Comparison of ENCODE assay signal across 1 cellular context in genomic region chr3:16801223-16801622, GRCh38.
A peak's percentile ranks its signal among the peaks of the same experiment; 100 is the strongest.
TF ChIP-seq lines count a peak whose summit lies in the region.

No MANE protein-coding gene starts in this region.

TF ChIP-seq in GM12878, 131 proteins besides CTCF, POLR2A, EP300 and RAD21 (continued from another document):
- no peak for TF ChIP-seq E2F4 (IDR thresholded peaks at IDR 0.05; ENCODE audit: low read depth, low read length)
- peak; percentile 57; the same call in 1 of the 2 replicates for TF ChIP-seq NFIC (IDR thresholded peaks at IDR 0.05; ENCODE audit: low read depth, low read length)
- peak; percentile 78 for TF ChIP-seq IKZF1 (conservative IDR thresholded peaks at IDR 0.05)
- no peak for TF ChIP-seq ATF3 (IDR thresholded peaks at IDR 0.05; ENCODE audit: borderline replicate concordance, extremely low read depth, low read depth, low read length)
- TF ChIP-seq CBX5 (IDR thresholded peaks at IDR 0.05; ENCODE audit: low read depth): no peak
- no peak for TF ChIP-seq HDAC6 (IDR thresholded peaks at IDR 0.05; ENCODE audit: unreplicated experiment)
- TF ChIP-seq REST (IDR thresholded peaks at IDR 0.05; ENCODE audit: low read depth, low read length): no peak
- peak; percentile 71 to 79 for TF ChIP-seq IKZF2 (IDR thresholded peaks at IDR 0.05)
- TF ChIP-seq MEF2B (IDR thresholded peaks at IDR 0.05; ENCODE audit: partially characterized antibody, poor library complexity, severe bottlenecking): no peak
- TF ChIP-seq USF1 (IDR thresholded peaks at IDR 0.05; ENCODE audit: borderline replicate concordance, extremely low read length, insufficient read depth, low read depth, low read length): no peak
- no peak for TF ChIP-seq GABPA (IDR thresholded peaks at IDR 0.05; ENCODE audit: low read depth)
- TF ChIP-seq ZZZ3 (IDR thresholded peaks at IDR 0.05; ENCODE audit: control insufficient read depth, insufficient read length, low read depth): no peak
